In the genomic region with DNA sequence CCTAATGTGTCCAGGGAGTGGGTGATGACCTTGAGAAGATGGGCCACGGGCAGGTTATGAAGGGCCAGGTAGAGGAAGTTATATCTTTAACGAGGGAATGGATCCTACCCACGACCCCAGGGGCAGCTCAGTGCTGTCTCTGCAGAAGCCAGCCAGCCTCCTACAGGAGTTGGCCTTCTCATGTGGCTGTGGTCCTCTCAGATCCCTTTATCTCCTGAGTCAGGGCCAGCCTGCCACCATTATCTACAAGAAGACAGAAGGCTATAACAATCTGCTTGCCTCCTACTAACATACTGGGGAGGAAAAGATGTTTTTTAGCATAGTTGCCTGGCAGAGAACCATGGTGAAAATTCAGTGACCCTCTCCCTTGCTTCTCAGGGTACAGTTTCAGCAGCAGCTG, we compare ENCODE assay signal across 1 cellular context.
TF ChIP-seq lines count a peak whose summit lies in the region.

No MANE protein-coding gene starts in this region.

TF ChIP-seq in K562, 482 proteins besides CTCF, POLR2A, EP300 and RAD21 (continued from another document and continues in another):
- TF ChIP-seq, protein P1, sequence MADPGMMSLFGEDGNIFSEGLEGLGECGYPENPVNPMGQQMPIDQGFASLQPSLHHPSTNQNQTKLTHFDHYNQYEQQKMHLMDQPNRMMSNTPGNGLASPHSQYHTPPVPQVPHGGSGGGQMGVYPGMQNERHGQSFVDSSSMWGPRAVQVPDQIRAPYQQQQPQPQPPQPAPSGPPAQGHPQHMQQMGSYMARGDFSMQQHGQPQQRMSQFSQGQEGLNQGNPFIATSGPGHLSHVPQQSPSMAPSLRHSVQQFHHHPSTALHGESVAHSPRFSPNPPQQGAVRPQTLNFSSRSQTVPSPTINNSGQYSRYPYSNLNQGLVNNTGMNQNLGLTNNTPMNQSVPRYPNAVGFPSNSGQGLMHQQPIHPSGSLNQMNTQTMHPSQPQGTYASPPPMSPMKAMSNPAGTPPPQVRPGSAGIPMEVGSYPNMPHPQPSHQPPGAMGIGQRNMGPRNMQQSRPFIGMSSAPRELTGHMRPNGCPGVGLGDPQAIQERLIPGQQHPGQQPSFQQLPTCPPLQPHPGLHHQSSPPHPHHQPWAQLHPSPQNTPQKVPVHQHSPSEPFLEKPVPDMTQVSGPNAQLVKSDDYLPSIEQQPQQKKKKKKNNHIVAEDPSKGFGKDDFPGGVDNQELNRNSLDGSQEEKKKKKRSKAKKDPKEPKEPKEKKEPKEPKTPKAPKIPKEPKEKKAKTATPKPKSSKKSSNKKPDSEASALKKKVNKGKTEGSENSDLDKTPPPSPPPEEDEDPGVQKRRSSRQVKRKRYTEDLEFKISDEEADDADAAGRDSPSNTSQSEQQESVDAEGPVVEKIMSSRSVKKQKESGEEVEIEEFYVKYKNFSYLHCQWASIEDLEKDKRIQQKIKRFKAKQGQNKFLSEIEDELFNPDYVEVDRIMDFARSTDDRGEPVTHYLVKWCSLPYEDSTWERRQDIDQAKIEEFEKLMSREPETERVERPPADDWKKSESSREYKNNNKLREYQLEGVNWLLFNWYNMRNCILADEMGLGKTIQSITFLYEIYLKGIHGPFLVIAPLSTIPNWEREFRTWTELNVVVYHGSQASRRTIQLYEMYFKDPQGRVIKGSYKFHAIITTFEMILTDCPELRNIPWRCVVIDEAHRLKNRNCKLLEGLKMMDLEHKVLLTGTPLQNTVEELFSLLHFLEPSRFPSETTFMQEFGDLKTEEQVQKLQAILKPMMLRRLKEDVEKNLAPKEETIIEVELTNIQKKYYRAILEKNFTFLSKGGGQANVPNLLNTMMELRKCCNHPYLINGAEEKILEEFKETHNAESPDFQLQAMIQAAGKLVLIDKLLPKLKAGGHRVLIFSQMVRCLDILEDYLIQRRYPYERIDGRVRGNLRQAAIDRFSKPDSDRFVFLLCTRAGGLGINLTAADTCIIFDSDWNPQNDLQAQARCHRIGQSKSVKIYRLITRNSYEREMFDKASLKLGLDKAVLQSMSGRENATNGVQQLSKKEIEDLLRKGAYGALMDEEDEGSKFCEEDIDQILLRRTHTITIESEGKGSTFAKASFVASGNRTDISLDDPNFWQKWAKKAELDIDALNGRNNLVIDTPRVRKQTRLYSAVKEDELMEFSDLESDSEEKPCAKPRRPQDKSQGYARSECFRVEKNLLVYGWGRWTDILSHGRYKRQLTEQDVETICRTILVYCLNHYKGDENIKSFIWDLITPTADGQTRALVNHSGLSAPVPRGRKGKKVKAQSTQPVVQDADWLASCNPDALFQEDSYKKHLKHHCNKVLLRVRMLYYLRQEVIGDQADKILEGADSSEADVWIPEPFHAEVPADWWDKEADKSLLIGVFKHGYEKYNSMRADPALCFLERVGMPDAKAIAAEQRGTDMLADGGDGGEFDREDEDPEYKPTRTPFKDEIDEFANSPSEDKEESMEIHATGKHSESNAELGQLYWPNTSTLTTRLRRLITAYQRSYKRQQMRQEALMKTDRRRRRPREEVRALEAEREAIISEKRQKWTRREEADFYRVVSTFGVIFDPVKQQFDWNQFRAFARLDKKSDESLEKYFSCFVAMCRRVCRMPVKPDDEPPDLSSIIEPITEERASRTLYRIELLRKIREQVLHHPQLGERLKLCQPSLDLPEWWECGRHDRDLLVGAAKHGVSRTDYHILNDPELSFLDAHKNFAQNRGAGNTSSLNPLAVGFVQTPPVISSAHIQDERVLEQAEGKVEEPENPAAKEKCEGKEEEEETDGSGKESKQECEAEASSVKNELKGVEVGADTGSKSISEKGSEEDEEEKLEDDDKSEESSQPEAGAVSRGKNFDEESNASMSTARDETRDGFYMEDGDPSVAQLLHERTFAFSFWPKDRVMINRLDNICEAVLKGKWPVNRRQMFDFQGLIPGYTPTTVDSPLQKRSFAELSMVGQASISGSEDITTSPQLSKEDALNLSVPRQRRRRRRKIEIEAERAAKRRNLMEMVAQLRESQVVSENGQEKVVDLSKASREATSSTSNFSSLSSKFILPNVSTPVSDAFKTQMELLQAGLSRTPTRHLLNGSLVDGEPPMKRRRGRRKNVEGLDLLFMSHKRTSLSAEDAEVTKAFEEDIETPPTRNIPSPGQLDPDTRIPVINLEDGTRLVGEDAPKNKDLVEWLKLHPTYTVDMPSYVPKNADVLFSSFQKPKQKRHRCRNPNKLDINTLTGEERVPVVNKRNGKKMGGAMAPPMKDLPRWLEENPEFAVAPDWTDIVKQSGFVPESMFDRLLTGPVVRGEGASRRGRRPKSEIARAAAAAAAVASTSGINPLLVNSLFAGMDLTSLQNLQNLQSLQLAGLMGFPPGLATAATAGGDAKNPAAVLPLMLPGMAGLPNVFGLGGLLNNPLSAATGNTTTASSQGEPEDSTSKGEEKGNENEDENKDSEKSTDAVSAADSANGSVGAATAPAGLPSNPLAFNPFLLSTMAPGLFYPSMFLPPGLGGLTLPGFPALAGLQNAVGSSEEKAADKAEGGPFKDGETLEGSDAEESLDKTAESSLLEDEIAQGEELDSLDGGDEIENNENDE (IDR thresholded peaks at IDR 0.05; ENCODE audit: low read depth, low read length): no peak
- TF ChIP-seq ERF (CRISPR knock-in tag; IDR thresholded peaks at IDR 0.05): no peak
- no peak for TF ChIP-seq ZNF717 (CRISPR knock-in tag; IDR thresholded peaks at IDR 0.05)
- TF ChIP-seq, protein P2, sequence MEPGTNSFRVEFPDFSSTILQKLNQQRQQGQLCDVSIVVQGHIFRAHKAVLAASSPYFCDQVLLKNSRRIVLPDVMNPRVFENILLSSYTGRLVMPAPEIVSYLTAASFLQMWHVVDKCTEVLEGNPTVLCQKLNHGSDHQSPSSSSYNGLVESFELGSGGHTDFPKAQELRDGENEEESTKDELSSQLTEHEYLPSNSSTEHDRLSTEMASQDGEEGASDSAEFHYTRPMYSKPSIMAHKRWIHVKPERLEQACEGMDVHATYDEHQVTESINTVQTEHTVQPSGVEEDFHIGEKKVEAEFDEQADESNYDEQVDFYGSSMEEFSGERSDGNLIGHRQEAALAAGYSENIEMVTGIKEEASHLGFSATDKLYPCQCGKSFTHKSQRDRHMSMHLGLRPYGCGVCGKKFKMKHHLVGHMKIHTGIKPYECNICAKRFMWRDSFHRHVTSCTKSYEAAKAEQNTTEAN (CRISPR knock-in tag; IDR thresholded peaks at IDR 0.05): no peak
- TF ChIP-seq, protein P3, sequence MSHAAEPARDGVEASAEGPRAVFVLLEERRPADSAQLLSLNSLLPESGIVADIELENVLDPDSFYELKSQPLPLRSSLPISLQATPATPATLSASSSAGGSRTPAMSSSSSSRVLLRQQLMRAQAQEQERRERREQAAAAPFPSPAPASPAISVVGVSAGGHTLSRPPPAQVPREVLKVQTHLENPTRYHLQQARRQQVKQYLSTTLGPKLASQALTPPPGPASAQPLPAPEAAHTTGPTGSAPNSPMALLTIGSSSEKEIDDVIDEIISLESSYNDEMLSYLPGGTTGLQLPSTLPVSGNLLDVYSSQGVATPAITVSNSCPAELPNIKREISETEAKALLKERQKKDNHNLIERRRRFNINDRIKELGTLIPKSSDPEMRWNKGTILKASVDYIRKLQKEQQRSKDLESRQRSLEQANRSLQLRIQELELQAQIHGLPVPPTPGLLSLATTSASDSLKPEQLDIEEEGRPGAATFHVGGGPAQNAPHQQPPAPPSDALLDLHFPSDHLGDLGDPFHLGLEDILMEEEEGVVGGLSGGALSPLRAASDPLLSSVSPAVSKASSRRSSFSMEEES (CRISPR knock-in tag; IDR thresholded peaks at IDR 0.05): no peak
- no peak for TF ChIP-seq ZC3H8 (IDR thresholded peaks at IDR 0.05)
- TF ChIP-seq POU5F1 (IDR thresholded peaks at IDR 0.05; ENCODE audit: borderline replicate concordance, low read depth, low read length, partially characterized antibody): no peak
- TF ChIP-seq ZNF239 (CRISPR knock-in tag; IDR thresholded peaks at IDR 0.05): no peak
- TF ChIP-seq FOXP1 (CRISPR knock-in tag; IDR thresholded peaks at IDR 0.05): no peak
- TF ChIP-seq, protein P4, sequence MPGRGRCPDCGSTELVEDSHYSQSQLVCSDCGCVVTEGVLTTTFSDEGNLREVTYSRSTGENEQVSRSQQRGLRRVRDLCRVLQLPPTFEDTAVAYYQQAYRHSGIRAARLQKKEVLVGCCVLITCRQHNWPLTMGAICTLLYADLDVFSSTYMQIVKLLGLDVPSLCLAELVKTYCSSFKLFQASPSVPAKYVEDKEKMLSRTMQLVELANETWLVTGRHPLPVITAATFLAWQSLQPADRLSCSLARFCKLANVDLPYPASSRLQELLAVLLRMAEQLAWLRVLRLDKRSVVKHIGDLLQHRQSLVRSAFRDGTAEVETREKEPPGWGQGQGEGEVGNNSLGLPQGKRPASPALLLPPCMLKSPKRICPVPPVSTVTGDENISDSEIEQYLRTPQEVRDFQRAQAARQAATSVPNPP (IDR thresholded peaks at IDR 0.05; ENCODE audit: borderline replicate concordance, insufficient read depth, insufficient read length): no peak
- TF ChIP-seq ZNF184 (CRISPR knock-in tag; IDR thresholded peaks at IDR 0.05): no peak
- TF ChIP-seq HNRNPH1 (optimal IDR thresholded peaks at IDR 0.05; ENCODE audit: low read depth, low read length): no peak
- TF ChIP-seq ILF3 (IDR thresholded peaks at IDR 0.05; ENCODE audit: borderline replicate concordance): no peak
- TF ChIP-seq KDM5B (IDR thresholded peaks at IDR 0.05; ENCODE audit: insufficient replicate concordance, low read depth, low read length): no peak
- TF ChIP-seq KLF1 (tag; IDR thresholded peaks at IDR 0.05): no peak
- TF ChIP-seq, protein P5, sequence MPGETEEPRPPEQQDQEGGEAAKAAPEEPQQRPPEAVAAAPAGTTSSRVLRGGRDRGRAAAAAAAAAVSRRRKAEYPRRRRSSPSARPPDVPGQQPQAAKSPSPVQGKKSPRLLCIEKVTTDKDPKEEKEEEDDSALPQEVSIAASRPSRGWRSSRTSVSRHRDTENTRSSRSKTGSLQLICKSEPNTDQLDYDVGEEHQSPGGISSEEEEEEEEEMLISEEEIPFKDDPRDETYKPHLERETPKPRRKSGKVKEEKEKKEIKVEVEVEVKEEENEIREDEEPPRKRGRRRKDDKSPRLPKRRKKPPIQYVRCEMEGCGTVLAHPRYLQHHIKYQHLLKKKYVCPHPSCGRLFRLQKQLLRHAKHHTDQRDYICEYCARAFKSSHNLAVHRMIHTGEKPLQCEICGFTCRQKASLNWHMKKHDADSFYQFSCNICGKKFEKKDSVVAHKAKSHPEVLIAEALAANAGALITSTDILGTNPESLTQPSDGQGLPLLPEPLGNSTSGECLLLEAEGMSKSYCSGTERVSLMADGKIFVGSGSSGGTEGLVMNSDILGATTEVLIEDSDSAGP (CRISPR knock-in tag; IDR thresholded peaks at IDR 0.05): no peak
- TF ChIP-seq HMG20B (CRISPR knock-in tag; IDR thresholded peaks at IDR 0.05): no peak
- no peak for TF ChIP-seq ZNF174 (CRISPR knock-in tag; IDR thresholded peaks at IDR 0.05)
- no peak for TF ChIP-seq ZBTB1 (CRISPR knock-in tag; IDR thresholded peaks at IDR 0.05; ENCODE audit: borderline replicate concordance, low read depth)
- no peak for TF ChIP-seq NFE2L1 (tag; IDR thresholded peaks at IDR 0.05; ENCODE audit: borderline replicate concordance, low read depth)
- peak; percentile 96 for TF ChIP-seq TEAD4 (IDR thresholded peaks at IDR 0.05; ENCODE audit: low read length)
- TF ChIP-seq TEAD4 (CRISPR knock-in tag; IDR thresholded peaks at IDR 0.05; ENCODE audit: borderline replicate concordance): no peak
- TF ChIP-seq ZFP30 (CRISPR knock-in tag; IDR thresholded peaks at IDR 0.05; ENCODE audit: borderline replicate concordance): no peak
- TF ChIP-seq, protein P6, sequence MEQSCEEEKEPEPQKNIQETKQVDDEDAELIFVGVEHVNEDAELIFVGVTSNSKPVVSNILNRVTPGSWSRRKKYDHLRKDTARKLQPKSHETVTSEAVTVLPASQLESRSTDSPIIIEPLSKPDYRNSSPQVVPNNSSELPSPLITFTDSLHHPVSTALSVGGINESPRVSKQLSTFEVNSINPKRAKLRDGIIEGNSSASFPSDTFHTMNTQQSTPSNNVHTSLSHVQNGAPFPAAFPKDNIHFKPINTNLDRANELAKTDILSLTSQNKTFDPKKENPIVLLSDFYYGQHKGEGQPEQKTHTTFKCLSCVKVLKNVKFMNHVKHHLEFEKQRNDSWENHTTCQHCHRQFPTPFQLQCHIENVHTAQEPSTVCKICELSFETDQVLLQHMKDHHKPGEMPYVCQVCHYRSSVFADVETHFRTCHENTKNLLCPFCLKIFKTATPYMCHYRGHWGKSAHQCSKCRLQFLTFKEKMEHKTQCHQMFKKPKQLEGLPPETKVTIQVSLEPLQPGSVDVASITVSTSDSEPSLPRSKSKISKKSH (CRISPR knock-in tag; IDR thresholded peaks at IDR 0.05): no peak
- TF ChIP-seq, protein P7, sequence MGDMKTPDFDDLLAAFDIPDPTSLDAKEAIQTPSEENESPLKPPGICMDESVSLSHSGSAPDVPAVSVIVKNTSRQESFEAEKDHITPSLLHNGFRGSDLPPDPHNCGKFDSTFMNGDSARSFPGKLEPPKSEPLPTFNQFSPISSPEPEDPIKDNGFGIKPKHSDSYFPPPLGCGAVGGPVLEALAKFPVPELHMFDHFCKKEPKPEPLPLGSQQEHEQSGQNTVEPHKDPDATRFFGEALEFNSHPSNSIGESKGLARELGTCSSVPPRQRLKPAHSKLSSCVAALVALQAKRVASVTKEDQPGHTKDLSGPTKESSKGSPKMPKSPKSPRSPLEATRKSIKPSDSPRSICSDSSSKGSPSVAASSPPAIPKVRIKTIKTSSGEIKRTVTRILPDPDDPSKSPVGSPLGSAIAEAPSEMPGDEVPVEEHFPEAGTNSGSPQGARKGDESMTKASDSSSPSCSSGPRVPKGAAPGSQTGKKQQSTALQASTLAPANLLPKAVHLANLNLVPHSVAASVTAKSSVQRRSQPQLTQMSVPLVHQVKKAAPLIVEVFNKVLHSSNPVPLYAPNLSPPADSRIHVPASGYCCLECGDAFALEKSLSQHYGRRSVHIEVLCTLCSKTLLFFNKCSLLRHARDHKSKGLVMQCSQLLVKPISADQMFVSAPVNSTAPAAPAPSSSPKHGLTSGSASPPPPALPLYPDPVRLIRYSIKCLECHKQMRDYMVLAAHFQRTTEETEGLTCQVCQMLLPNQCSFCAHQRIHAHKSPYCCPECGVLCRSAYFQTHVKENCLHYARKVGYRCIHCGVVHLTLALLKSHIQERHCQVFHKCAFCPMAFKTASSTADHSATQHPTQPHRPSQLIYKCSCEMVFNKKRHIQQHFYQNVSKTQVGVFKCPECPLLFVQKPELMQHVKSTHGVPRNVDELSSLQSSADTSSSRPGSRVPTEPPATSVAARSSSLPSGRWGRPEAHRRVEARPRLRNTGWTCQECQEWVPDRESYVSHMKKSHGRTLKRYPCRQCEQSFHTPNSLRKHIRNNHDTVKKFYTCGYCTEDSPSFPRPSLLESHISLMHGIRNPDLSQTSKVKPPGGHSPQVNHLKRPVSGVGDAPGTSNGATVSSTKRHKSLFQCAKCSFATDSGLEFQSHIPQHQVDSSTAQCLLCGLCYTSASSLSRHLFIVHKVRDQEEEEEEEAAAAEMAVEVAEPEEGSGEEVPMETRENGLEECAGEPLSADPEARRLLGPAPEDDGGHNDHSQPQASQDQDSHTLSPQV (IDR thresholded peaks at IDR 0.05): peak; percentile 76
- TF ChIP-seq NFYB (IDR thresholded peaks at IDR 0.05; ENCODE audit: extremely low read depth, insufficient read length): no peak
- no peak for TF ChIP-seq XRCC5 (IDR thresholded peaks at IDR 0.05; ENCODE audit: low read depth, low read length)
- no peak for TF ChIP-seq RHOXF2B (CRISPR knock-in tag; conservative IDR thresholded peaks at IDR 0.05)
- TF ChIP-seq MYNN (IDR thresholded peaks at IDR 0.05): peak; percentile 44; the same call in 1 of the 2 replicates
- TF ChIP-seq MYNN (CRISPR knock-in tag; IDR thresholded peaks at IDR 0.05): no peak
- no peak for TF ChIP-seq ZNF282 (CRISPR knock-in tag; IDR thresholded peaks at IDR 0.05)
- no peak for TF ChIP-seq ZNF143 (CRISPR knock-in tag; IDR thresholded peaks at IDR 0.05)
- TF ChIP-seq SMC3 (conservative IDR thresholded peaks at IDR 0.05; ENCODE audit: insufficient read depth, low read depth, low read length): no peak
- no peak for TF ChIP-seq ZKSCAN8 (CRISPR knock-in tag; IDR thresholded peaks at IDR 0.05)
- TF ChIP-seq ZNF23 (CRISPR knock-in tag; IDR thresholded peaks at IDR 0.05): no peak
- TF ChIP-seq DNMT1 (IDR thresholded peaks at IDR 0.05): no peak
- TF ChIP-seq DIDO1 (tag; IDR thresholded peaks at IDR 0.05; ENCODE audit: low read depth): no peak
- no peak for TF ChIP-seq NR1H2 (CRISPR knock-in tag; IDR thresholded peaks at IDR 0.05)
